19 cellular contexts compared by ENCODE assay signal in genomic region chr1:246416261-246416660, GRCh38.
DNase-seq lines count a peak whose midpoint lies in the region; ATAC-seq and TF ChIP-seq lines count a peak whose summit lies in the region.
"Had no signal": no experiment of that assay in that cellular context is flagged by ENCODE, and none has a peak within 500 bp of the region (broad histone marks: within the 10 kb centered on the region; RNA-seq: fewer than 3 reads in every experiment).

No MANE protein-coding gene starts in this region.

- H2BK5ac ChIP-seq in mesenchymal stem cell (ENCODE audit: low read depth, low read length, poor library complexity, severe bottlenecking): no peak overlapping the region

- H4K8ac ChIP-seq in mesenchymal stem cell (ENCODE audit: low read length): no peak overlapping the region

- peaks cover 23% of the 10 kb centered on the region for H3K36me3 Mint-ChIP-seq in endodermal cell (ENCODE audit: low read depth)

- no peak for TF ChIP-seq CTCF in endodermal cell (conservative IDR thresholded peaks at IDR 0.05)
- TF ChIP-seq CTCF in spleen (IDR thresholded peaks at IDR 0.05 in 8 of 11, conservative IDR thresholded peaks at IDR 0.05 in 3 of 11): no peak
- no peak for TF ChIP-seq CTCF in right lobe of liver (IDR thresholded peaks at IDR 0.05)

- H2BK15ac ChIP-seq in mesenchymal stem cell (ENCODE audit: low read depth, poor library complexity, severe bottlenecking): no peak overlapping the region

- H3K27me3 Mint-ChIP-seq in endodermal cell (ENCODE audit: insufficient read depth): no peaks in the 10 kb centered on the region
- H3K27me3 Mint-ChIP-seq: CD4-positive, CD25-positive, alpha-beta regulatory T cell; CD8-positive, alpha-beta memory T cell; IgD-negative memory B cell had no signal

- no peaks in the 10 kb centered on the region for H3K4me1 Mint-ChIP-seq in endodermal cell

- DNase-seq in AG20443 (ENCODE audit: low spot score) (peak; percentile 14), adipocyte (ENCODE audit: low read depth) (no peak), endodermal cell (no peak), mesenchymal stem cell (no peak), spleen (no peak), right lobe of liver (no peak), NCI-H2227 treated with DMSO at 0.1 percent for 48 hours (lab: John Stamatoyannopoulos, UW) (no peak)
- DNase-seq: 8988T; BE2C; Caco-2; CD4-positive, CD25-positive, alpha-beta regulatory T cell; CD8-positive, alpha-beta memory T cell; DMS153; DMS79; GDM1; H9 had no signal

- no peak overlapping the region for H2AFZ ChIP-seq in mesenchymal stem cell (ENCODE audit: low read depth, low read length)

- intact Hi-C loops in spleen (cut with DNase I; ENCODE audit: low total_unique reads): no loop called here
- intact Hi-C loops in right lobe of liver (cut with DNase I): no loop called here

- H3K9me3 ChIP-seq in adipocyte (ENCODE audit: control insufficient read depth, low read length) (no peaks in the 10 kb centered on the region), endodermal cell (ENCODE audit: control insufficient read depth, low read length) (peaks cover 70% of the 10 kb centered on the region), mesenchymal stem cell (ENCODE audit: control insufficient read depth, low read length) (no peaks in the 10 kb centered on the region), spleen (peaks cover 0 to 8% (median 0%) of the 10 kb centered on the region in 8 donors), right lobe of liver (no peaks in the 10 kb centered on the region)
- H3K9me3 ChIP-seq: BE2C had no signal

- H2BK120ac ChIP-seq in mesenchymal stem cell (ENCODE audit: low read depth, low read length): no peak overlapping the region

- no peak overlapping the region for H3K27ac Mint-ChIP-seq in endodermal cell
- H3K27ac Mint-ChIP-seq: CD4-positive, CD25-positive, alpha-beta regulatory T cell; H9; IgD-negative memory B cell had no signal

- H3K9ac ChIP-seq in adipocyte (ENCODE audit: low read length) (no peak overlapping the region), endodermal cell (ENCODE audit: extremely low read depth, low read length, poor library complexity, severe bottlenecking) (no peak overlapping the region), mesenchymal stem cell (ENCODE audit: low read length) (peak overlapping the region; percentile 75)

- H2BK12ac ChIP-seq in mesenchymal stem cell (ENCODE audit: low read length in 2 of 2): no peak overlapping the region

- H3K14ac ChIP-seq in mesenchymal stem cell (ENCODE audit: low read length in 2 of 2): no peak overlapping the region

- H3K27ac ChIP-seq in endodermal cell (ENCODE audit: low read depth, low read length) (no peak overlapping the region), mesenchymal stem cell (ENCODE audit: low read length, poor library complexity, severe bottlenecking) (no peak overlapping the region), spleen (no peak overlapping the region), right lobe of liver (no peak overlapping the region)

- WGBS in endodermal cell (ENCODE audit: insufficient coverage in 1 of 2, insufficient read length in 1 of 2), 2 experiments: 71% methylated on average over 1 of the region's 1 CpG; no CpG with 5 or more reads in 1 of the 2 experiments
- no CpG with 5 or more reads among the region's 1 CpG for WGBS in mesenchymal stem cell
- 67 to 89% (median 82%) methylated on average over 1 of the region's 1 CpG for WGBS in spleen, 5 donors
- WGBS in right lobe of liver (ENCODE audit: insufficient coverage, low coverage, low lambda C conversion rate, missing lambda C conversion rate): 60% methylated on average over 1 of the region's 1 CpG

- no peak overlapping the region for H3K23ac ChIP-seq in mesenchymal stem cell (ENCODE audit: low read length in 2 of 2)

- no peak overlapping the region for H3K4ac ChIP-seq in mesenchymal stem cell (ENCODE audit: low read depth in 1 of 2, low read length in 2 of 2)

- H3K36me3 ChIP-seq in adipocyte (ENCODE audit: control insufficient read depth, insufficient read depth, low read length, severe bottlenecking): no peaks in the 10 kb centered on the region
- no peaks in the 10 kb centered on the region for H3K36me3 ChIP-seq in endodermal cell (ENCODE audit: control insufficient read depth, insufficient read depth, low read length)
- H3K36me3 ChIP-seq in mesenchymal stem cell (ENCODE audit: control insufficient read depth in 1 of 2, insufficient read depth in 2 of 2, low read depth in 1 of 2, low read length in 2 of 2): peaks cover 0 to 7% of the 10 kb centered on the region in 2 experiments
- H3K36me3 ChIP-seq in spleen: peaks cover 0 to 8% (median 0%) of the 10 kb centered on the region in 6 donors
- H3K36me3 ChIP-seq in right lobe of liver: no peaks in the 10 kb centered on the region
- H3K36me3 ChIP-seq: BE2C had no signal

- no peak overlapping the region for H3K4me3 Mint-ChIP-seq in endodermal cell
- H3K4me3 Mint-ChIP-seq: CD4-positive, CD25-positive, alpha-beta regulatory T cell; CD8-positive, alpha-beta memory T cell; H9; IgD-negative memory B cell had no signal

- H3K9me3 Mint-ChIP-seq in endodermal cell: peaks cover 47% of the 10 kb centered on the region

- H3K27me3 ChIP-seq in adipocyte (replicated peaks; ENCODE audit: control insufficient read depth, insufficient read depth, low read length) (no peaks in the 10 kb centered on the region), endodermal cell (ENCODE audit: control insufficient read depth, insufficient read depth, low read length, poor library complexity, severe bottlenecking) (no peaks in the 10 kb centered on the region), mesenchymal stem cell (ENCODE audit: control insufficient read depth in 1 of 2, insufficient read depth in 1 of 2, low read length in 2 of 2) (no peaks in the 10 kb centered on the region), spleen (replicated peaks in 1 of 7) (no peaks in the 10 kb centered on the region), right lobe of liver (no peaks in the 10 kb centered on the region)
- H3K27me3 ChIP-seq: BE2C had no signal

- H3K18ac ChIP-seq in mesenchymal stem cell (ENCODE audit: low read depth in 1 of 2, low read length in 2 of 2): no peak overlapping the region

- peaks cover 15% of the 10 kb centered on the region for H3K4me1 ChIP-seq in adipocyte (ENCODE audit: control insufficient read depth, insufficient read depth, low read length)
- H3K4me1 ChIP-seq in endodermal cell (ENCODE audit: control insufficient read depth, insufficient read depth, low read length): no peaks in the 10 kb centered on the region
- no peaks in the 10 kb centered on the region for H3K4me1 ChIP-seq in mesenchymal stem cell (ENCODE audit: control insufficient read depth, insufficient read depth, low read depth, low read length)
- no peaks in the 10 kb centered on the region for H3K4me1 ChIP-seq in spleen
- no peaks in the 10 kb centered on the region for H3K4me1 ChIP-seq in right lobe of liver

- H4K91ac ChIP-seq in mesenchymal stem cell (ENCODE audit: low read length): no peak overlapping the region

- no peak overlapping the region for H2AK5ac ChIP-seq in mesenchymal stem cell (ENCODE audit: low read length, severe bottlenecking)

- ATAC-seq in right lobe of liver: no peak
- no peak for ATAC-seq in GM18868 (IDR thresholded peaks at IDR 0.05; ENCODE audit: unreplicated experiment)
- ATAC-seq: HepG2 had no signal

- no peak overlapping the region for H3K4me2 ChIP-seq in mesenchymal stem cell (ENCODE audit: low read length, poor library complexity, severe bottlenecking)

- peak overlapping the region; percentile 50 for H3K4me3 ChIP-seq in adipocyte (ENCODE audit: low read length)
- peak overlapping the region; percentile 67 for H3K4me3 ChIP-seq in endodermal cell (ENCODE audit: low read length)
- peak overlapping the region in 1 of 2 experiments; percentile 68 for H3K4me3 ChIP-seq in mesenchymal stem cell (ENCODE audit: insufficient read depth in 1 of 2, low read depth in 1 of 2, low read length in 2 of 2)
- no peak overlapping the region for H3K4me3 ChIP-seq in spleen
- H3K4me3 ChIP-seq in right lobe of liver: no peak overlapping the region

- TF ChIP-seq POLR2A in spleen (IDR thresholded peaks at IDR 0.05): no peak
- TF ChIP-seq POLR2A in right lobe of liver (IDR thresholded peaks at IDR 0.05): no peak

- H3K79me1 ChIP-seq in mesenchymal stem cell (replicated peaks; ENCODE audit: low read length, poor library complexity, severe bottlenecking): peaks cover 19% of the 10 kb centered on the region

Comparison
In these comparisons a context has a peak if more than half of its experiments do, and no peak if none do; other contexts are left out.
1. H3K4me3 ChIP-seq: peak in adipocyte (single experiment) and endodermal cell (single experiment); none in spleen (0 of 8) and right lobe of liver (0 of 3).